Comparison of ENCODE assay signal across 15 cellular contexts in genomic region chr18:23194150-23194968, GRCh38. TPM values are rescaled to one million over a fixed set of nuclear protein-coding genes. Genes with fewer than 3 reads are reported as not detected.
DNase-seq lines count a peak whose midpoint lies in the region; ATAC-seq and TF ChIP-seq lines count a peak whose summit lies in the region.
"Had no signal": no experiment of that assay in that cellular context is flagged by ENCODE, and none has a peak within 500 bp of the region (broad histone marks: within the 10 kb centered on the region; RNA-seq: fewer than 3 reads in every experiment).

No MANE protein-coding gene starts in this region.

- H3K18ac ChIP-seq in neuronal stem cell (ENCODE audit: low read length): no peak overlapping the region

- no peaks in the 10 kb centered on the region for H3K9me3 ChIP-seq in CD4-positive, CD25-positive, alpha-beta regulatory T cell (ENCODE audit: control insufficient read depth in 2 of 2, low read length in 2 of 2)
- H3K9me3 ChIP-seq in neuronal stem cell (replicated peaks in 1 of 2; ENCODE audit: control insufficient read depth in 2 of 2, insufficient read depth in 1 of 2, low read depth in 1 of 2, low read length in 2 of 2): no peaks in the 10 kb centered on the region
- H3K9me3 ChIP-seq: BE2C had no signal

- H3K27ac Mint-ChIP-seq in CD4-positive, CD25-positive, alpha-beta regulatory T cell: peak overlapping the region in 2 of 3 donors; percentile 1 to 42
- H3K27ac Mint-ChIP-seq in WTC11: peak overlapping the region; percentile 32; the same call in 1 of the 2 replicates
- H3K27ac Mint-ChIP-seq: T-helper 17 cell had no signal

- H3K23ac ChIP-seq in neuronal stem cell (ENCODE audit: low read depth, low read length, poor library complexity): no peak overlapping the region

- POLR2A ChIA-PET in WTC11 (lab: Charles Lee): no interaction called here

- intact Hi-C loops in head of caudate nucleus (cut with DNase I): no loop called here

- H3K27ac ChIP-seq in CD4-positive, CD25-positive, alpha-beta regulatory T cell (ENCODE audit: insufficient read depth, low read length, poor library complexity, severe bottlenecking): no peak overlapping the region
- H3K27ac ChIP-seq in neuronal stem cell (replicated peaks; ENCODE audit: low read length): no peak overlapping the region

- no CpG with 5 or more reads among the region's 14 CpGs for WGBS in neuronal stem cell (ENCODE audit: extremely low coverage in 2 of 2, insufficient read length in 2 of 2, insufficient replicate concordance in 1 of 2), 2 donors

- TF ChIP-seq CTCF in WTC11 (IDR thresholded peaks at IDR 0.05) (no peak), fibroblast of villous mesenchyme (IDR thresholded peaks at IDR 0.05; ENCODE audit: insufficient read depth, low read depth, low read length) (no peak)

- peaks cover 0 to 3% (median 0%) of the 10 kb centered on the region in 4 donors for H3K4me1 Mint-ChIP-seq in CD4-positive, CD25-positive, alpha-beta regulatory T cell
- peaks cover 40% of the 10 kb centered on the region for H3K4me1 Mint-ChIP-seq in WTC11
- H3K4me1 Mint-ChIP-seq: activated naive CD4-positive, alpha-beta T cell treated with anti-CD3 and anti-CD28 coated beads, Interleukin-2, amount 50 U/mL, for 24 hours had no signal

- H4K8ac ChIP-seq in neuronal stem cell (ENCODE audit: low read depth, low read length): no peak overlapping the region

- no peak overlapping the region for H2BK12ac ChIP-seq in neuronal stem cell (ENCODE audit: low read length)

- no peaks in the 10 kb centered on the region for H3K36me3 ChIP-seq in CD4-positive, CD25-positive, alpha-beta regulatory T cell (ENCODE audit: control insufficient read depth, insufficient read depth, low read length)
- peaks cover 0 to 5% of the 10 kb centered on the region in 2 donors for H3K36me3 ChIP-seq in neuronal stem cell (replicated peaks in 1 of 2; ENCODE audit: control insufficient read depth in 2 of 2, insufficient read depth in 2 of 2, low read length in 2 of 2)
- H3K36me3 ChIP-seq: BE2C had no signal

- DNase-seq in CD4-positive, CD25-positive, alpha-beta regulatory T cell: no peak
- DNase-seq in WTC11 (ENCODE audit: low spot score): no peak
- peak; percentile 47 for DNase-seq in fibroblast of villous mesenchyme (ENCODE audit: low read depth)
- DNase-seq in neuronal stem cell (ENCODE audit: low spot score): no peak
- DNase-seq in stimulated activated CD4-positive, alpha-beta T cell treated with anti-CD3 and anti-CD28 coated beads, Interleukin-2, amount 100 ng/mL, for 48 hours: no peak
- DNase-seq in head of caudate nucleus: no peak
- DNase-seq in NCI-H1436 treated with DMSO at 0.1 percent for 48 hours (lab: John Stamatoyannopoulos, UW): no peak
- DNase-seq in stimulated activated naive CD8-positive, alpha-beta T cell treated with anti-CD3 and anti-CD28 coated beads, Interleukin-15, Interleukin-2, amounts not matched to agents 100 U/mL and 50 U/mL, for 24 hours: no peak
- DNase-seq: activated CD8-positive, alpha-beta memory T cell treated with anti-CD3 and anti-CD28 coated beads for 24 hours; BE2C; effector memory CD4-positive, alpha-beta T cell; GOT3; nucleus accumbens; T-helper 17 cell had no signal

- no peak overlapping the region for H2BK15ac ChIP-seq in neuronal stem cell (ENCODE audit: low read length)

- no peak overlapping the region for H3K4me3 ChIP-seq in CD4-positive, CD25-positive, alpha-beta regulatory T cell (ENCODE audit: low read depth, low read length)
- H3K4me3 ChIP-seq in fibroblast of villous mesenchyme (ENCODE audit: low read depth, low read length): no peak overlapping the region
- no peak overlapping the region for H3K4me3 ChIP-seq in neuronal stem cell (ENCODE audit: low read length in 2 of 2)

- no peak overlapping the region for H4K91ac ChIP-seq in neuronal stem cell (ENCODE audit: low read depth, low read length, poor library complexity)

- H3K27me3 ChIP-seq in CD4-positive, CD25-positive, alpha-beta regulatory T cell (ENCODE audit: control insufficient read depth, insufficient read depth, low read length): no peaks in the 10 kb centered on the region
- no peaks in the 10 kb centered on the region for H3K27me3 ChIP-seq in neuronal stem cell (ENCODE audit: control insufficient read depth in 3 of 3, insufficient read depth in 3 of 3, low read depth in 1 of 3, low read length in 3 of 3)
- H3K27me3 ChIP-seq: BE2C had no signal

- no peaks in the 10 kb centered on the region for H3K79me1 ChIP-seq in neuronal stem cell (ENCODE audit: low read depth, low read length)

- no peak overlapping the region for H3K4ac ChIP-seq in neuronal stem cell (ENCODE audit: low read length)

- no peaks in the 10 kb centered on the region for H3K36me3 Mint-ChIP-seq in CD4-positive, CD25-positive, alpha-beta regulatory T cell
- H3K36me3 Mint-ChIP-seq in WTC11: peaks cover 35% of the 10 kb centered on the region
- H3K36me3 Mint-ChIP-seq: activated naive CD4-positive, alpha-beta T cell treated with anti-CD3 and anti-CD28 coated beads, Interleukin-2, amount 50 U/mL, for 24 hours had no signal

- no peak overlapping the region for H3K4me3 Mint-ChIP-seq in CD4-positive, CD25-positive, alpha-beta regulatory T cell
- H3K4me3 Mint-ChIP-seq in WTC11: no peak overlapping the region
- H3K4me3 Mint-ChIP-seq: activated naive CD4-positive, alpha-beta T cell treated with anti-CD3 and anti-CD28 coated beads, Interleukin-2, amount 50 U/mL, for 24 hours; T-helper 17 cell had no signal

- no peaks in the 10 kb centered on the region for H3K9me3 Mint-ChIP-seq in CD4-positive, CD25-positive, alpha-beta regulatory T cell
- no peaks in the 10 kb centered on the region for H3K9me3 Mint-ChIP-seq in WTC11
- H3K9me3 Mint-ChIP-seq: activated naive CD4-positive, alpha-beta T cell treated with anti-CD3 and anti-CD28 coated beads, Interleukin-2, amount 50 U/mL, for 24 hours had no signal

- CTCF ChIA-PET in WTC11 (lab: Charles Lee): interaction anchor here (1.1 to 5.2 kb wide), 3 partner anchors 13 to 39 kb away, joined by 5 to 66 read pairs (median 5); no protein-coding TSS in a partner anchor

- no peak for ATAC-seq in CD4-positive, CD25-positive, alpha-beta regulatory T cell (ENCODE audit: low read depth in 2 of 2)
- ATAC-seq in WTC11: no peak
- ATAC-seq in stimulated activated naive CD8-positive, alpha-beta T cell treated with anti-CD3 and anti-CD28 coated beads, Interleukin-15, Interleukin-2, amounts not matched to agents 100 U/mL and 50 U/mL, for 24 hours: no peak
- ATAC-seq: T-helper 17 cell had no signal

- no peak overlapping the region for H3K14ac ChIP-seq in neuronal stem cell (ENCODE audit: low read length)

- no peak overlapping the region for H2BK120ac ChIP-seq in neuronal stem cell (ENCODE audit: low read depth, low read length)

- H3K4me1 ChIP-seq in CD4-positive, CD25-positive, alpha-beta regulatory T cell (ENCODE audit: control insufficient read depth, insufficient read depth, low read length, poor library complexity, severe bottlenecking): no peaks in the 10 kb centered on the region
- H3K4me1 ChIP-seq in neuronal stem cell (ENCODE audit: control insufficient read depth in 2 of 2, insufficient read depth in 1 of 2, low read depth in 1 of 2, low read length in 2 of 2): peaks cover 11 to 21% of the 10 kb centered on the region in 2 donors
- H3K4me1 ChIP-seq: BE2C had no signal

- H2AK5ac ChIP-seq in neuronal stem cell (ENCODE audit: low read depth, low read length): no peak overlapping the region

- no peak overlapping the region for H3K9ac ChIP-seq in neuronal stem cell (ENCODE audit: low read depth, low read length, poor library complexity)

- H2BK5ac ChIP-seq in neuronal stem cell (ENCODE audit: low read length): no peak overlapping the region

- H3K4me2 ChIP-seq in neuronal stem cell (ENCODE audit: insufficient read depth, low read length, poor library complexity, severe bottlenecking): no peak overlapping the region

- no peaks in the 10 kb centered on the region for H3K27me3 Mint-ChIP-seq in CD4-positive, CD25-positive, alpha-beta regulatory T cell
- H3K27me3 Mint-ChIP-seq in WTC11 (ENCODE audit: low read depth): no peaks in the 10 kb centered on the region

- H2AFZ ChIP-seq in neuronal stem cell (ENCODE audit: low read length): peak overlapping the region; percentile 75

TF ChIP-seq in WTC11, 78 proteins besides CTCF, POLR2A, EP300 and RAD21 (continues in another document):
- no peak for TF ChIP-seq HMGA2 (CRISPR knock-in tag; IDR thresholded peaks at IDR 0.05)
- TF ChIP-seq, protein P1, sequence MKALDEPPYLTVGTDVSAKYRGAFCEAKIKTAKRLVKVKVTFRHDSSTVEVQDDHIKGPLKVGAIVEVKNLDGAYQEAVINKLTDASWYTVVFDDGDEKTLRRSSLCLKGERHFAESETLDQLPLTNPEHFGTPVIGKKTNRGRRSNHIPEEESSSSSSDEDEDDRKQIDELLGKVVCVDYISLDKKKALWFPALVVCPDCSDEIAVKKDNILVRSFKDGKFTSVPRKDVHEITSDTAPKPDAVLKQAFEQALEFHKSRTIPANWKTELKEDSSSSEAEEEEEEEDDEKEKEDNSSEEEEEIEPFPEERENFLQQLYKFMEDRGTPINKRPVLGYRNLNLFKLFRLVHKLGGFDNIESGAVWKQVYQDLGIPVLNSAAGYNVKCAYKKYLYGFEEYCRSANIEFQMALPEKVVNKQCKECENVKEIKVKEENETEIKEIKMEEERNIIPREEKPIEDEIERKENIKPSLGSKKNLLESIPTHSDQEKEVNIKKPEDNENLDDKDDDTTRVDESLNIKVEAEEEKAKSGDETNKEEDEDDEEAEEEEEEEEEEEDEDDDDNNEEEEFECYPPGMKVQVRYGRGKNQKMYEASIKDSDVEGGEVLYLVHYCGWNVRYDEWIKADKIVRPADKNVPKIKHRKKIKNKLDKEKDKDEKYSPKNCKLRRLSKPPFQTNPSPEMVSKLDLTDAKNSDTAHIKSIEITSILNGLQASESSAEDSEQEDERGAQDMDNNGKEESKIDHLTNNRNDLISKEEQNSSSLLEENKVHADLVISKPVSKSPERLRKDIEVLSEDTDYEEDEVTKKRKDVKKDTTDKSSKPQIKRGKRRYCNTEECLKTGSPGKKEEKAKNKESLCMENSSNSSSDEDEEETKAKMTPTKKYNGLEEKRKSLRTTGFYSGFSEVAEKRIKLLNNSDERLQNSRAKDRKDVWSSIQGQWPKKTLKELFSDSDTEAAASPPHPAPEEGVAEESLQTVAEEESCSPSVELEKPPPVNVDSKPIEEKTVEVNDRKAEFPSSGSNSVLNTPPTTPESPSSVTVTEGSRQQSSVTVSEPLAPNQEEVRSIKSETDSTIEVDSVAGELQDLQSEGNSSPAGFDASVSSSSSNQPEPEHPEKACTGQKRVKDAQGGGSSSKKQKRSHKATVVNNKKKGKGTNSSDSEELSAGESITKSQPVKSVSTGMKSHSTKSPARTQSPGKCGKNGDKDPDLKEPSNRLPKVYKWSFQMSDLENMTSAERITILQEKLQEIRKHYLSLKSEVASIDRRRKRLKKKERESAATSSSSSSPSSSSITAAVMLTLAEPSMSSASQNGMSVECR (CRISPR knock-in tag; IDR thresholded peaks at IDR 0.05; ENCODE audit: borderline replicate concordance): no peak

RNA-seq across cellular contexts. Expression of gene CABLES1, which starts 59.1 kb away (rescaled TPM):
- 5.4 TPM for total RNA-seq in CD4-positive, CD25-positive, alpha-beta regulatory T cell
- under 1 TPM in 1 of 4 donors, not detected in 3; 0.46 TPM for polyA plus RNA-seq in CD4-positive, CD25-positive, alpha-beta regulatory T cell
- total RNA-seq in WTC11 (2021) (15.4 to 18.0 TPM (median 17.0 TPM) in 3 replicates), fibroblast of villous mesenchyme (0.43 and 1.3 TPM in 2 replicates)
- 2.2 TPM for polyA plus RNA-seq in neuronal stem cell (2013, experiment 1 of 2)
- 1.9 TPM for polyA plus RNA-seq in neuronal stem cell (2013, experiment 2 of 2)
